ENCODE assay signal across 9 cellular contexts in the genomic region with DNA sequence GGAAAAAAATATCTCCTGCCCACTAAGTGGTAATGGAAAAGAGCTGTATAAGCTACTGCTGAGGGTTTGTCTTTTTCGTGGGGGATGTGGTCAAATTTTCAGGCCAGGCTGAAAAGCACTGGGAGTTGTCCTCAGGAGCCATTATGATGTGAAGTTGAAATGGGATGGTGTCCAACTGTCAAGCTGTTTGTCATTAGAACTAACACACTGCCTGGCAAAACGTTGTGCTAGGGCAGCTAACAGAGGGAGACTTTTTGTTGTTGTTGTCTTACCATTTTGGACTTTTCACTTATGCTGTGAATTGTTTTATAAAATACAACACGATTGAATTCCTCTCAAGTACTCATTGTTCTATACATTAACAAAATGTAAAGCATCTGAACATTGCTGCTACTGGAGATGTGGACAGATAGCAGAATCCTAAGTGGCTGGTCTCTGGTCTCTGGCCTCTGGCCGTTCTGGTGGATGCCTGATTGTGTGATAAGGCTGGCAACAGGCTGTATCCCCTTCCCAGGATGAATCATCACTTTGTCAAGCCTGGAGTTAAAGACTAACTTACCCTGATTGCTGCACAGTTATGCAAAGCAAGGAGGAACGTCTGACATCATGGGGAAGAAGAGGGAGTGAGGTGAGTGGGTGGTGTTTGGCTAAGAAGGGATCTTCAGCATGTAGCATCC. TPM values are rescaled to one million over a fixed set of nuclear protein-coding genes. Genes with fewer than 3 reads are reported as not detected.
DNase-seq lines count a peak whose midpoint lies in the region; ATAC-seq and TF ChIP-seq lines count a peak whose summit lies in the region.
"Had no signal": no experiment of that assay in that cellular context is flagged by ENCODE, and none has a peak within 500 bp of the region (broad histone marks: within the 10 kb centered on the region; RNA-seq: fewer than 3 reads in every experiment).

No MANE protein-coding gene starts in this region.

- peak overlapping the region; percentile 88 for H3K9ac ChIP-seq in adipocyte (ENCODE audit: low read length)

- peaks cover 8% of the 10 kb centered on the region for H3K4me1 Mint-ChIP-seq in T-helper 17 cell

- no peaks in the 10 kb centered on the region for H3K36me3 Mint-ChIP-seq in T-helper 17 cell (ENCODE audit: low read depth)

- H3K27me3 ChIP-seq in adipocyte (replicated peaks; ENCODE audit: control insufficient read depth, insufficient read depth, low read length) = no peaks in the 10 kb centered on the region
- H3K27me3 ChIP-seq in upper lobe of left lung = no peaks in the 10 kb centered on the region

- TF ChIP-seq POLR2A in upper lobe of left lung (IDR thresholded peaks at IDR 0.05) = peak in 2 of 4 donors; percentile 24 to 50

- H3K4me3 ChIP-seq in adipocyte (ENCODE audit: low read length) = peak overlapping the region; percentile 90
- peak overlapping the region in 3 of 4 donors; percentile 56 to 93 (median 87) for H3K4me3 ChIP-seq in upper lobe of left lung

- no peak for TF ChIP-seq EP300 in upper lobe of left lung (IDR thresholded peaks at IDR 0.05)

- no peaks in the 10 kb centered on the region for H3K9me3 ChIP-seq in adipocyte (ENCODE audit: control insufficient read depth, low read length)
- H3K9me3 ChIP-seq in upper lobe of left lung = no peaks in the 10 kb centered on the region
- H3K9me3 ChIP-seq in T-helper 17 cell (ENCODE audit: control insufficient read depth, low read length, poor library complexity, severe bottlenecking) = no peaks in the 10 kb centered on the region
- H3K9me3 ChIP-seq: HAP-1 had no signal

- H3K36me3 ChIP-seq in adipocyte (ENCODE audit: control insufficient read depth, insufficient read depth, low read length, severe bottlenecking) = peaks cover 3% of the 10 kb centered on the region
- H3K36me3 ChIP-seq in upper lobe of left lung = no peaks in the 10 kb centered on the region
- H3K36me3 ChIP-seq: HAP-1 had no signal

- no peak overlapping the region for H3K27ac Mint-ChIP-seq in T-helper 17 cell

- DNase-seq in COLO668 (lab: John Stamatoyannopoulos, UW; ENCODE audit: unreplicated experiment) (peak; percentile 26), adipocyte (ENCODE audit: low read depth) (peak; percentile 94), iPS-NIHi7 (ENCODE audit: extremely low spot score) (peak; percentile 47), upper lobe of left lung (peak in 1 of 2 donors; percentile 46), T-helper 17 cell (no peak)

- no peak overlapping the region for H3K4me3 Mint-ChIP-seq in T-helper 17 cell

- ATAC-seq in HG02973 (IDR thresholded peaks at IDR 0.05; ENCODE audit: unreplicated experiment) (peak; percentile 56), upper lobe of left lung (ENCODE audit: low FRiP score in 2 of 2) (peak; percentile 44 to 68), T-helper 17 cell (no peak), GM18519 (IDR thresholded peaks at IDR 0.05; ENCODE audit: low FRiP score, unreplicated experiment) (no peak), GM19023 (IDR thresholded peaks at IDR 0.05; ENCODE audit: unreplicated experiment) (no peak)

- TF ChIP-seq CTCF in upper lobe of left lung (IDR thresholded peaks at IDR 0.05) = no peak

- H3K4me1 ChIP-seq in adipocyte (ENCODE audit: control insufficient read depth, insufficient read depth, low read length) (peaks cover 47% of the 10 kb centered on the region), upper lobe of left lung (peaks cover 0 to 38% (median 34%) of the 10 kb centered on the region in 4 donors)

- H3K27me3 Mint-ChIP-seq in T-helper 17 cell = peaks cover 40% of the 10 kb centered on the region

- peak overlapping the region; percentile 81 to 92 (median 88) for H3K27ac ChIP-seq in upper lobe of left lung

- 29% methylated on average over 5 of the region's 5 CpGs for WGBS in upper lobe of left lung, 2 donors

RNA-seq across cellular contexts. Expression of a gene that starts 2.3 kb away (rescaled TPM):
- total RNA-seq in upper lobe of left lung (100 to 1,000 TPM; 112 to 311 (median 137) TPM), T-helper 17 cell (under 1 TPM; 0.23 to 0.52 TPM)

Comparison
In these comparisons a context has a peak if more than half of its experiments do, and no peak if none do; other contexts are left out.
1. DNase-seq: peak in COLO668 (single experiment), adipocyte (single experiment) and iPS-NIHi7 (single experiment); none in T-helper 17 cell (0 of 3).
2. ATAC-seq: peak in HG02973 (single experiment) and upper lobe of left lung (2 of 2); none in T-helper 17 cell (single experiment), GM18519 (single experiment) and GM19023 (single experiment).
3. RNA of a gene that starts 2.3 kb away (total RNA-seq): 112 to 311 TPM in upper lobe of left lung; 0.23 to 0.52 TPM in T-helper 17 cell; every median in the first group is over 10 times any median in the second.